ENCODE assay signal across 31 cellular contexts in the genomic region with DNA sequence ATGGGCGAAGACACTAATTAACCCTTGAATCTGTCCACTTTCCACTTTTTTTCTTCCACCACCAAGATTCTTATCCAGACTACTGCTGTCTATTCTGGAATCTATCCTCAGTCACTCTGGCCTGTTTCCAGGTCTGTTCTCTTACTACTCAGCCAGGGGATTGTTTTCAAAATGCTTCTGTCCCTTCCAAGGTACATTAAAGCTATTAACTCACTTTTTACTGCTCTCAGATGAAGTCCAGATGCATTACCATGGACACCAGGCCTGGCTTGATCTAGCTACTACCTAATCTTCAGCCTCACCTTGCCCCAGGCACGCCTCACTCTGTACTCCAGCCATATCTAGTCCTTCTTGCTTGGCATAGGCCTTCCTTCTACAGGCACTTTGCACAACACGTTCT.
"Had no signal": no experiment of that assay in that cellular context is flagged by ENCODE, and none has a peak within 500 bp of the region (broad histone marks: within the 10 kb centered on the region; RNA-seq: fewer than 3 reads in every experiment).

No MANE protein-coding gene starts in this region.

- H3K27ac ChIP-seq: KMS-11, Peyer's patch, RWPE1, SJCRH30 had no signal

- H3K4me2 ChIP-seq: KMS-11 had no signal

- H3K36me3 ChIP-seq: Peyer's patch had no signal

- ATAC-seq: activated T-helper 17 cell treated with anti-CD3 and anti-CD28 coated beads, Interleukin-2, amount 50 U/mL, for 72 hours; T-helper 17 cell had no signal

- H3K27ac Mint-ChIP-seq: activated B cell treated with CpG ODN at 0.5 μM for 24 hours; activated CD4-positive, alpha-beta memory T cell treated with anti-CD3 and anti-CD28 coated beads for 36 hours; activated CD4-positive, alpha-beta T cell treated with anti-CD3 and anti-CD28 coated beads, Interleukin-2, amount 10 ng/mL, durations not matched to agents 7 days and 5 days; activated naive CD4-positive, alpha-beta T cell treated with anti-CD3 and anti-CD28 coated beads for 36 hours; activated naive CD8-positive, alpha-beta T cell; activated T-helper 17 cell treated with anti-CD3 and anti-CD28 coated beads, Interleukin-2, amount 50 U/mL, for 72 hours; brain; T-helper 17 cell had no signal

- H3K27me3 Mint-ChIP-seq: activated B cell treated with CpG ODN at 0.5 μM for 24 hours; activated CD4-positive, alpha-beta memory T cell treated with anti-CD3 and anti-CD28 coated beads for 36 hours; activated CD4-positive, alpha-beta T cell treated with anti-CD3 and anti-CD28 coated beads, Interleukin-2, amount 10 ng/mL, durations not matched to agents 7 days and 5 days; activated naive CD8-positive, alpha-beta T cell; activated T-helper 17 cell treated with anti-CD3 and anti-CD28 coated beads, Interleukin-2, amount 50 U/mL, for 72 hours; brain; central memory CD8-positive, alpha-beta T cell; T-helper 17 cell had no signal

- H3K9me3 ChIP-seq: Peyer's patch, SJCRH30 had no signal

- H3K36me3 Mint-ChIP-seq: activated CD4-positive, alpha-beta memory T cell treated with anti-CD3 and anti-CD28 coated beads for 36 hours had no signal

- H3K9ac ChIP-seq: KMS-11 had no signal

- H3K27me3 ChIP-seq: Peyer's patch, SJCRH30 had no signal

- H3K9me3 Mint-ChIP-seq: activated B cell treated with CpG ODN at 0.5 μM for 24 hours; activated CD4-positive, alpha-beta memory T cell treated with anti-CD3 and anti-CD28 coated beads for 36 hours; activated CD4-positive, alpha-beta T cell treated with anti-CD3 and anti-CD28 coated beads, Interleukin-2, amount 10 ng/mL, durations not matched to agents 7 days and 5 days; activated naive CD4-positive, alpha-beta T cell treated with anti-CD3 and anti-CD28 coated beads for 36 hours; activated T-helper 17 cell treated with anti-CD3 and anti-CD28 coated beads, Interleukin-2, amount 50 U/mL, for 72 hours; brain; central memory CD8-positive, alpha-beta T cell had no signal

- H3K4me1 Mint-ChIP-seq: activated CD4-positive, alpha-beta T cell treated with anti-CD3 and anti-CD28 coated beads, Interleukin-2, amount 10 ng/mL, durations not matched to agents 7 days and 5 days had no signal

- H3K4me3 Mint-ChIP-seq: activated B cell treated with CpG ODN at 0.5 μM for 24 hours; activated CD4-positive, alpha-beta memory T cell treated with anti-CD3 and anti-CD28 coated beads for 36 hours; activated CD4-positive, alpha-beta T cell treated with anti-CD3 and anti-CD28 coated beads, Interleukin-2, amount 10 ng/mL, durations not matched to agents 7 days and 5 days; activated naive CD4-positive, alpha-beta T cell treated with anti-CD3 and anti-CD28 coated beads for 36 hours; activated naive CD8-positive, alpha-beta T cell; activated T-helper 17 cell treated with anti-CD3 and anti-CD28 coated beads, Interleukin-2, amount 50 U/mL, for 72 hours; brain; central memory CD8-positive, alpha-beta T cell; T-helper 17 cell had no signal

- DNase-seq: activated B cell treated with CpG ODN at 0.5 μM for 24 hours; activated CD4-positive, alpha-beta memory T cell treated with anti-CD3 and anti-CD28 coated beads for 36 hours; activated CD4-positive, alpha-beta T cell treated with anti-CD3 and anti-CD28 coated beads, Interleukin-2, amount 10 ng/mL, durations not matched to agents 7 days and 5 days; activated CD8-positive, alpha-beta memory T cell treated with anti-CD3 and anti-CD28 coated beads for 24 hours; activated gamma-delta T cell; activated naive CD4-positive, alpha-beta T cell treated with anti-CD3 and anti-CD28 coated beads for 36 hours; activated T-cell treated with anti-CD3 and anti-CD28 coated beads, Interleukin-2, amount 50 U/mL, for 48 hours; amygdala; MV-4-11; NCI-H1092 treated with DMSO at 0.1 percent for 48 hours; NCI-H1417 treated with DMSO at 0.1 percent for 48 hours; NCI-H1694; NCI-H2029; NCI-H2107; NCI-H2171 treated with DMSO at 0.1 percent for 48 hours; NCI-H345; NCI-H510A; NCI-H526 treated with DMSO at 0.1 percent for 48 hours; NK-92 treated with Interleukin-12 subunit alpha and Interleukin-12 subunit beta, amount 100 ng/mL, for 24 hours; OCI-M1; Peyer's patch; Right ventricle myocardium superior; SJCRH30; T-helper 17 cell; T-helper 9 cell had no signal

- H3K4me3 ChIP-seq: Peyer's patch, SJCRH30 had no signal
